Comparison of ENCODE assay signal across 11 cellular contexts in the genomic region with DNA sequence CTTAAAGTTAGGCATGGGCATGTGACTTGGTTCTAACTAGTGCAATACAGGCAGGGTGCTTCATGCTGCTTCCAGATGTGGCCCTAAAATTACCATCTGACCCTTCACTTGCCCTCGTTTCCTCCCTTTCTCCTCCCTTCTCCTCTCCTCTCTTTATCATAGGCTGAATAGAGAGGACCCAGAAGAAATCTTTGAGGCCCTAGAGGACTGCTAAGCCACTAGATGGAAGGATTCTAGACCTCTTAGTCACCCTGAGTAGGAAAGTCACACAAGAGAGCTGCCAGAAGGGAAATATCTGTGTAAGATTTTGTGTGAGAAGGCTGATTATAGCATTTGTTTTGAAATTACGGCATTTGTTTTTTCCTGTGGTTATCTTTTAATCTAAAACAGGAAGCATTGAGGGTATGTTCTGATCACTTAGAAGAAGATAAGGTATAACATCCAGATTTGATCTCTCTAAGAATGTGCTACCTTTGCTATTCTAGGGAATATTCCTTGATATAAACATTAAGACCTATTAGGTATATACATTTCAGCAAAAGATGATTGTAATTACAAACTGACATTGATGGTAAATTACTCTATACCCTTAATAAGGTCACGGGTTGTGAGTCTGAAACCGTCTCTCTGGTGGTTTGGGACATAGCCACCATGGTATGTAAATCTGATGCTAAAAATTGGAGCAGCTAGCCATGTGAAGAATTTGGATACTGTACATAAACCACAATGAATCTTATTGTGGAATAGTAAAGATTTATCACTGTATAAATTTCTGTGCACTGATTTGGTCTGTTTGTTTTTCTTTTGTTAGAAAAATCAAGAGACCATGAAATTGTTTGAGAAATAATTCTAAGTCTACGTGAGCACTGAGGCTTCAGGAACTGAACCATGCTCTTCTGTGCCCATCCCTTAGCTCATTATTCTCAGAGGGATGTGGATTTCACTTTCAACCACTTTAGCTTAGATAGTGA.
DNase-seq lines count a peak whose midpoint lies in the region; ATAC-seq, FAIRE-seq and TF ChIP-seq lines count a peak whose summit lies in the region.
"Had no signal": no experiment of that assay in that cellular context is flagged by ENCODE, and none has a peak within 500 bp of the region (broad histone marks: within the 10 kb centered on the region; RNA-seq: fewer than 3 reads in every experiment).

No MANE protein-coding gene starts in this region.

- no peak for ATAC-seq in HG03457 (IDR thresholded peaks at IDR 0.05; ENCODE audit: unreplicated experiment)
- ATAC-seq in GM18907 (IDR thresholded peaks at IDR 0.05; ENCODE audit: unreplicated experiment) = no peak
- ATAC-seq in HG03039 (IDR thresholded peaks at IDR 0.05; ENCODE audit: unreplicated experiment) = no peak

- CTCF ChIA-PET in GM10248 (lab: Yijun Ruan, JAX) = interaction anchor here (0.8 to 1.6 kb wide), 5 partner anchors 10 to 22 kb away, joined by 3 to 4 read pairs (median 3); no protein-coding TSS in a partner anchor

- H3K27ac Mint-ChIP-seq in astrocyte (ENCODE audit: unreplicated experiment) (peak overlapping the region; percentile 81), nephron progenitor cell (peak overlapping the region; percentile 9)

- H3K36me3 Mint-ChIP-seq in astrocyte (ENCODE audit: low read depth, unreplicated experiment) (no peaks in the 10 kb centered on the region), nephron progenitor cell (ENCODE audit: low read depth) (no peaks in the 10 kb centered on the region)

- DNase-seq in GM10248 (ENCODE audit: extremely low spot score) = peak; percentile 11
- DNase-seq in HFF-Myc (ENCODE audit: extremely low read depth, low read depth) = peak; percentile 66
- DNase-seq in astrocyte (ENCODE audit: low read depth) = peak; percentile 90
- DNase-seq in nephron progenitor cell = no peak
- no peak for DNase-seq in medulla oblongata (ENCODE audit: extremely low spot score)
- DNase-seq: effector memory CD4-positive, alpha-beta T cell; NCI-H1105 treated with DMSO at 0.1 percent for 48 hours; SK-N-SH had no signal

- POLR2A ChIA-PET in GM10248 (lab: Yijun Ruan, JAX) = no interaction called here

- H3K9me3 Mint-ChIP-seq in astrocyte (ENCODE audit: unreplicated experiment) = no peaks in the 10 kb centered on the region
- H3K9me3 Mint-ChIP-seq in nephron progenitor cell = no peaks in the 10 kb centered on the region

- TF ChIP-seq CTCF in GM10248 (IDR thresholded peaks at IDR 0.05; ENCODE audit: control extremely low read depth, extremely low read depth, low read depth, missing control alignments) (no peak), HFF-Myc (IDR thresholded peaks at IDR 0.05; ENCODE audit: low read depth, low read length, missing control alignments) (no peak), astrocyte (IDR thresholded peaks at IDR 0.05; ENCODE audit: insufficient read depth, low read depth, low read length) (no peak), nephron progenitor cell (IDR thresholded peaks at IDR 0.05) (no peak)

- no peak overlapping the region for H2AFZ ChIP-seq in astrocyte (ENCODE audit: low read depth, low read length)

- H3K4me2 ChIP-seq in astrocyte (ENCODE audit: low read length) = peak overlapping the region; percentile 54
- H3K4me2 ChIP-seq: SK-N-SH had no signal

- no peaks in the 10 kb centered on the region for H3K79me2 ChIP-seq in astrocyte (ENCODE audit: insufficient read depth, low read length)

- H3K27me3 Mint-ChIP-seq in astrocyte (ENCODE audit: low read depth, unreplicated experiment) (no peaks in the 10 kb centered on the region), nephron progenitor cell (ENCODE audit: low read depth, poor library complexity) (no peaks in the 10 kb centered on the region)

- H3K36me3 ChIP-seq in astrocyte (ENCODE audit: insufficient read depth, low read length) = no peaks in the 10 kb centered on the region

- no peak overlapping the region for H3K4me3 ChIP-seq in HFF-Myc (replicated peaks; ENCODE audit: low read depth, low read length)
- H3K4me3 ChIP-seq in astrocyte (ENCODE audit: insufficient read depth, low read depth, low read length) = no peak overlapping the region

- peak overlapping the region; percentile 69 for H3K27ac ChIP-seq in astrocyte (ENCODE audit: low read depth, low read length)

- H3K9me3 ChIP-seq in astrocyte (ENCODE audit: insufficient read depth, low read depth, low read length) = no peaks in the 10 kb centered on the region
- H3K9me3 ChIP-seq: SK-N-SH had no signal

- H3K4me3 Mint-ChIP-seq in astrocyte (ENCODE audit: unreplicated experiment) (no peak overlapping the region), nephron progenitor cell (no peak overlapping the region)

- H3K27me3 ChIP-seq in astrocyte (ENCODE audit: insufficient read depth, low read length) = no peaks in the 10 kb centered on the region

- peaks cover 36% of the 10 kb centered on the region for H3K4me1 Mint-ChIP-seq in astrocyte (ENCODE audit: low read depth, unreplicated experiment)
- peaks cover 60% of the 10 kb centered on the region for H3K4me1 Mint-ChIP-seq in nephron progenitor cell

- FAIRE-seq in astrocyte (lab: Jason Lieb, UNC) = peak; percentile 94

- H4K20me1 ChIP-seq in astrocyte (ENCODE audit: insufficient read depth, low read length) = no peaks in the 10 kb centered on the region

- peak overlapping the region; percentile 10 for H3K9ac ChIP-seq in astrocyte (ENCODE audit: low read length)
- H3K9ac ChIP-seq: SK-N-SH had no signal

- peaks cover 16% of the 10 kb centered on the region for H3K4me1 ChIP-seq in astrocyte (ENCODE audit: insufficient read depth, low read length)

Comparison
In these comparisons a context has a peak if more than half of its experiments do, and no peak if none do; other contexts are left out.
1. DNase-seq: peak in GM10248 (single experiment), HFF-Myc (single experiment) and astrocyte (single experiment); none in nephron progenitor cell (single experiment) and medulla oblongata (single experiment).